24 cellular contexts compared by ENCODE assay signal in genomic region chr2:136929531-136929930, GRCh38.
"Had no signal": no experiment of that assay in that cellular context is flagged by ENCODE, and none has a peak within 500 bp of the region (broad histone marks: within the 10 kb centered on the region; RNA-seq: fewer than 3 reads in every experiment).

No MANE protein-coding gene starts in this region.

- H3K4me3 ChIP-seq: K562, PC-9, Peyer's patch, SJSA1, SK-N-MC had no signal

- H3K4me1 ChIP-seq: Peyer's patch, SJSA1 had no signal

- H3K9ac ChIP-seq: KMS-11 had no signal

- H3K9me3 ChIP-seq: Peyer's patch, SJSA1 had no signal

- H3K27me3 ChIP-seq: Peyer's patch, SJSA1 had no signal

- DNase-seq: IMR-90, Kasumi-1, NCI-H1048, NCI-H1105, NCI-H1417, NCI-H1436 treated with DMSO at 0.1 percent for 48 hours, NCI-H1694, NCI-H187 treated with DMSO at 0.1 percent for 48 hours, NCI-H2081, NCI-H2107, NCI-H2227 treated with DMSO at 0.1 percent for 48 hours, NCI-H524, NCI-H526 treated with DMSO at 0.1 percent for 48 hours, NCI-H748 treated with DMSO at 0.1 percent for 48 hours, OCI-M1, PC-9, Peyer's patch, Right ventricle myocardium superior, SIG-M5 had no signal

- H3K36me3 ChIP-seq: Peyer's patch, SJSA1 had no signal

- H3K4me2 ChIP-seq: KMS-11, PC-9 had no signal

- ATAC-seq: HepG2, K562 had no signal

- H3K27ac ChIP-seq: KMS-11, PC-9, Peyer's patch, SJSA1, SK-N-MC had no signal
